In the genomic region with DNA sequence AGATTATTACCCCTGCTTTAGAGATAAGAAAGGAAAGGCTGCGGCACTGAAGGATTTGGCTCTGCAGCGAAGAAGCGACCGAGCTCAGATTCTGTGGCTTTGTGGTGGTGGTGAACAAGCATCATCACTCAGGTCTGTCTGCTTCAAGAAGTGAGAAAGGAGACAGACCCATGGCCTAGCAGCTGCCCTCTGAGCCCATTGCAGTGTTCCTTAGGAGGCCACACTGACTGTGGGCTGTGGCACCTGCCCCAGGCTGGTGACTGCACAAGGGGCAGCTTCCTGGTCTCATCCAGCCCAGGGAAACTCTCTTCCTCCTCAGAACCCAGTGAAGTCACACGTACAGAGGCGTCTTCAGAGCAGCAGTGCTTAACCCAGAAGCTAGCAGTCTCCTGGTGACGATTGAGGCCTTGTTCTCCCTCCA, we compare ENCODE assay signal across 8 cellular contexts. TPM values are rescaled to one million over a fixed set of nuclear protein-coding genes. Genes with fewer than 3 reads are reported as not detected.
DNase-seq lines count a peak whose midpoint lies in the region; ATAC-seq and TF ChIP-seq lines count a peak whose summit lies in the region.

No MANE protein-coding gene starts in this region.

- BruUV-seq in IMR-90 (replicated peaks; lab: Mats Ljungman, UMichigan), result no TSS peak
- no TSS peak for BruUV-seq in OCI-LY7 (replicated peaks; lab: Mats Ljungman, UMichigan)

- H4K20me1 ChIP-seq in IMR-90 (ENCODE audit: insufficient read depth, low read length) (peaks cover 28% of the 10 kb centered on the region; the same call in 1 of the 2 replicates), OCI-LY7 (ENCODE audit: insufficient read depth, low read length) (no peaks in the 10 kb centered on the region)

- peak overlapping the region; percentile 70 for H2BK20ac ChIP-seq in IMR-90 (ENCODE audit: low read depth, low read length)

- peak overlapping the region; percentile 33; the same call in 2 of the 3 replicates for H2BK15ac ChIP-seq in IMR-90 (ENCODE audit: low read depth, low read length)

- H3K36me3 ChIP-seq in IMR-90 (ENCODE audit: control insufficient read depth, insufficient read depth, low read length) (no peaks in the 10 kb centered on the region), OCI-LY7 (ENCODE audit: insufficient read depth, low read length) (no peaks in the 10 kb centered on the region)

- DNase-seq in IMR-90 (no peak), foreskin keratinocyte (no peak), OCI-LY7 (ENCODE audit: low spot score) (no peak), DMS114 treated with DMSO at 0.1 percent for 48 hours (lab: John Stamatoyannopoulos, UW; ENCODE audit: unreplicated experiment) (no peak), iPS-NIHi11 (ENCODE audit: low spot score) (no peak)
- peak; percentile 45 for DNase-seq in activated CD8-positive, alpha-beta memory T cell treated with anti-CD3 and anti-CD28 coated beads, Interleukin-2, amount 50 U/mL, for 4 hours
- peak; percentile 51 for DNase-seq in stimulated activated CD8-positive, alpha-beta memory T cell treated with anti-CD3 and anti-CD28 coated beads, Interleukin-4, amount 100 ng/mL, for 48 hours

- TF ChIP-seq POLR2A in IMR-90 (IDR thresholded peaks at IDR 0.05; ENCODE audit: low read depth, low read length), result no peak

- H2BK120ac ChIP-seq in IMR-90 (ENCODE audit: low read depth, low read length), result peak overlapping the region; percentile 81

- peak overlapping the region; percentile 32; the same call in 1 of the 2 replicates for H3K56ac ChIP-seq in IMR-90 (ENCODE audit: extremely low read depth, insufficient read depth, low read length)

- peaks cover 62% of the 10 kb centered on the region for H3K4me1 ChIP-seq in IMR-90 (ENCODE audit: control insufficient read depth, insufficient read depth, low read length)
- H3K4me1 ChIP-seq in foreskin keratinocyte, result no peaks in the 10 kb centered on the region
- peaks cover 26% of the 10 kb centered on the region for H3K4me1 ChIP-seq in OCI-LY7 (ENCODE audit: insufficient read depth, low read length, poor library complexity, severe bottlenecking)

- POLR2A ChIA-PET in IMR-90 (lab: Charles Lee; ENCODE audit: unreplicated experiment), result no interaction called here
- POLR2A ChIA-PET in OCI-LY7 (lab: Charles Lee), result interaction anchor here (1.3 kb wide), 1 partner anchor 9 kb away, joined by 4 read pairs; no protein-coding TSS in a partner anchor

- peak overlapping the region; percentile 40 for H3K9ac ChIP-seq in IMR-90 (ENCODE audit: low read depth, low read length)

- H4K8ac ChIP-seq in IMR-90 (ENCODE audit: low read depth in 2 of 2, low read length in 2 of 2), result peak overlapping the region; percentile 54 to 67

- peak overlapping the region; percentile 76 for H2BK5ac ChIP-seq in IMR-90 (ENCODE audit: low read depth, low read length, poor library complexity, severe bottlenecking)

- peak overlapping the region; percentile 89 for H4K91ac ChIP-seq in IMR-90 (ENCODE audit: insufficient read depth, low read depth, low read length)

- TF ChIP-seq RAD21 in IMR-90 (IDR thresholded peaks at IDR 0.05; ENCODE audit: low read length), result no peak

- H3K79me2 ChIP-seq in OCI-LY7 (ENCODE audit: insufficient read depth, low read depth, low read length), result no peaks in the 10 kb centered on the region

- peaks cover 13 to 70% of the 10 kb centered on the region in 2 experiments; a peak in 3 of 4 replicates for H3K79me1 ChIP-seq in IMR-90 (ENCODE audit: low read depth in 1 of 2, low read length in 2 of 2)

- peak overlapping the region; percentile 14 for H4K5ac ChIP-seq in IMR-90 (ENCODE audit: low read depth, low read length)

- ATAC-seq in IMR-90 (ENCODE audit: low read depth) (no peak; the same call in 1 of the 2 replicates), foreskin keratinocyte (peak; percentile 21), GM19023 (IDR thresholded peaks at IDR 0.05; ENCODE audit: unreplicated experiment) (no peak)

- H3K9me2 ChIP-seq in OCI-LY7 (ENCODE audit: insufficient read depth, low read length), result no peaks in the 10 kb centered on the region

- H3K27ac ChIP-seq in IMR-90 (ENCODE audit: insufficient read depth, low read length) (peak overlapping the region; percentile 88), foreskin keratinocyte (no peak overlapping the region), OCI-LY7 (ENCODE audit: low read depth, low read length, poor library complexity, severe bottlenecking) (no peak overlapping the region)

- intact Hi-C loops in IMR-90 (cut with micrococcal nuclease) (loop anchor here (1.0 to 5.0 kb wide), 3 partner anchors 23 to 208 kb away; partner anchors contain the start of genes BIN1 and ERCC3), OCI-LY7 (cut with micrococcal nuclease; ENCODE audit: unreplicated experiment) (no loop called here)

- H3K18ac ChIP-seq in IMR-90 (ENCODE audit: low read depth, low read length), result peak overlapping the region; percentile 65

- H3K27me3 ChIP-seq in IMR-90 (ENCODE audit: control insufficient read depth, insufficient read depth, low read length) (no peaks in the 10 kb centered on the region), foreskin keratinocyte (no peaks in the 10 kb centered on the region)

- peak overlapping the region; percentile 53 for H2AFZ ChIP-seq in IMR-90 (replicated peaks; ENCODE audit: low read length, poor library complexity)
- no peak overlapping the region for H2AFZ ChIP-seq in OCI-LY7 (ENCODE audit: low read length)

- H3K9me3 ChIP-seq in IMR-90 (ENCODE audit: control insufficient read depth, insufficient read depth, low read length) (no peaks in the 10 kb centered on the region), OCI-LY7 (ENCODE audit: low read length) (no peaks in the 10 kb centered on the region)

- H2AK5ac ChIP-seq in IMR-90 (ENCODE audit: low read depth, low read length), result peak overlapping the region; percentile 97

- peak overlapping the region; percentile 11 for H2AK9ac ChIP-seq in IMR-90 (replicated peaks; ENCODE audit: low read depth, low read length, poor library complexity)

- H3K9me1 ChIP-seq in IMR-90 (ENCODE audit: insufficient read depth, low read length), result peaks cover 18% of the 10 kb centered on the region

- in situ Hi-C loops in IMR-90 (cut with MboI; ENCODE audit: low sequenced_read_pairs), result no loop called here

- no peak overlapping the region for H3K4me3 ChIP-seq in IMR-90 (ENCODE audit: insufficient read depth, low read depth, low read length)
- no peak overlapping the region for H3K4me3 ChIP-seq in OCI-LY7 (ENCODE audit: low read depth, low read length, poor library complexity, severe bottlenecking)

- H3K4me2 ChIP-seq in IMR-90 (ENCODE audit: low read depth, low read length) (peak overlapping the region; percentile 63), OCI-LY7 (ENCODE audit: low read length) (no peak overlapping the region)

- TF ChIP-seq CTCF in IMR-90 (conservative IDR thresholded peaks at IDR 0.05; ENCODE audit: low read depth, low read length), result no peak
- TF ChIP-seq CTCF in foreskin keratinocyte (conservative IDR thresholded peaks at IDR 0.05), result no peak
- TF ChIP-seq CTCF in OCI-LY7 (conservative IDR thresholded peaks at IDR 0.05; ENCODE audit: low read length), result no peak

- peak overlapping the region; percentile 82 for H3K4ac ChIP-seq in IMR-90 (ENCODE audit: low read depth, low read length)

- peak overlapping the region; percentile 59 for H3K14ac ChIP-seq in IMR-90 (replicated peaks; ENCODE audit: low read depth, low read length)

- dilution Hi-C loops in IMR-90 (cut with HindIII; ENCODE audit: low sequenced_read_pairs, unreplicated experiment), result no loop called here

- 52% methylated on average over 5 of the region's 7 CpGs; no CpG with 5 or more reads in 1 of the 2 experiments for WGBS in IMR-90 (ENCODE audit: extremely low coverage in 2 of 2, insufficient read length in 1 of 2), 2 experiments

- peak overlapping the region; percentile 78 for H3K23ac ChIP-seq in IMR-90 (ENCODE audit: low read depth, low read length)

- CTCF ChIA-PET in IMR-90 (lab: Yijun Ruan, JAX), result interaction anchor here (0.5 kb wide), 1 partner anchor 20 kb away, joined by 7 read pairs; no protein-coding TSS in a partner anchor
- CTCF ChIA-PET in OCI-LY7 (lab: Charles Lee; ENCODE audit: unreplicated experiment), result no interaction called here

TF ChIP-seq in IMR-90, 13 proteins besides CTCF, POLR2A, EP300 and RAD21:
- TF ChIP-seq, protein P1, sequence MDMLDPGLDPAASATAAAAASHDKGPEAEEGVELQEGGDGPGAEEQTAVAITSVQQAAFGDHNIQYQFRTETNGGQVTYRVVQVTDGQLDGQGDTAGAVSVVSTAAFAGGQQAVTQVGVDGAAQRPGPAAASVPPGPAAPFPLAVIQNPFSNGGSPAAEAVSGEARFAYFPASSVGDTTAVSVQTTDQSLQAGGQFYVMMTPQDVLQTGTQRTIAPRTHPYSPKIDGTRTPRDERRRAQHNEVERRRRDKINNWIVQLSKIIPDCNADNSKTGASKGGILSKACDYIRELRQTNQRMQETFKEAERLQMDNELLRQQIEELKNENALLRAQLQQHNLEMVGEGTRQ (IDR thresholded peaks at IDR 0.05; ENCODE audit: low read depth, low read length), result no peak
- no peak for TF ChIP-seq NFE2L2 (IDR thresholded peaks at IDR 0.05; ENCODE audit: low read depth, low read length)
- no peak for TF ChIP-seq CHD1 (IDR thresholded peaks at IDR 0.05; ENCODE audit: low read depth, low read length)
- no peak for TF ChIP-seq FOS (IDR thresholded peaks at IDR 0.05; ENCODE audit: low read depth, low read length)
- TF ChIP-seq RFX5 (IDR thresholded peaks at IDR 0.05; ENCODE audit: low read depth, low read length), result no peak
- no peak for TF ChIP-seq BHLHE40 (IDR thresholded peaks at IDR 0.05; ENCODE audit: low read depth, low read length)
- no peak for TF ChIP-seq SMC3 (IDR thresholded peaks at IDR 0.05; ENCODE audit: low read depth, low read length)

RNA-seq across cellular contexts. Expression of gene BIN1, which starts 22.3 kb away (rescaled TPM):
- total RNA-seq in IMR-90 (2012; rRNA removed) (18.1 and 19.7 TPM in 2 replicates), foreskin keratinocyte (30.6 and 30.8 TPM in 2 replicates), OCI-LY7 (2022) (9.8 and 14.1 TPM in 2 replicates)
- polyA plus RNA-seq in IMR-90 (2012; rRNA removed) (25.7 and 26.4 TPM in 2 replicates), foreskin keratinocyte (29.4 and 31.0 TPM in 2 replicates)
- polyA plus RNA-seq in IMR-90 (2012; cell fraction: cytosol; rRNA removed), result 18.6 and 33.9 TPM in 2 replicates
- polyA plus RNA-seq in IMR-90 (2012; cell fraction: nucleus; rRNA removed; ENCODE audit: low replicate concordance), result 48.9 and 50.9 TPM in 2 replicates
- total RNA-seq in OCI-LY7 (2014; rRNA removed; shearing (Covaris generic)), result 1.5 and 3.0 TPM in 2 replicates

Comparison
In these comparisons a context has a peak if more than half of its experiments do, and no peak if none do; other contexts are left out.
1. DNase-seq: peak in activated CD8-positive, alpha-beta memory T cell treated with anti-CD3 and anti-CD28 coated beads, Interleukin-2, amount 50 U/mL, for 4 hours (single experiment) and stimulated activated CD8-positive, alpha-beta memory T cell treated with anti-CD3 and anti-CD28 coated beads, Interleukin-4, amount 100 ng/mL, for 48 hours (single experiment); none in IMR-90 (single experiment), foreskin keratinocyte (0 of 2), OCI-LY7 (single experiment), DMS114 treated with DMSO at 0.1 percent for 48 hours (single experiment) and iPS-NIHi11 (single experiment).